Comparison of ENCODE assay signal across 13 cellular contexts in the genomic region with DNA sequence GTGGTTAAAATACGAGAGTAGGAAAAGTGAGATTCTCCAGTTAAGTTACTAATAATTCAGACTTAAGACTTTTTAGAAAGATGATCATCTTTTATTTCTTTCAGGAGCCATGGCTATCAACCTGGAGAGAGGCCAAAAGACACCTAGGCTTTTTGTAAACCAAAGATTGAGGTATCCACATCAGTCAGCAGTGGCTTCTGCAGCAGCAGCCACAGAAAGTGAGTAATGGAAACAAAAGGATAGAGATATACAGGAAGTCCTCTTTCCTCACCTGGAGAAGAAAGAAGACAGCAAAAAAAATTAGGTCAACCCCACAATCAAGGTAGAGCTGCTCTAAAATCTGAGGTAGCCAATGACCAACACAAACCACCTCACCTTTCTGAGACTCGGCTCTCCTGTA. TPM values are rescaled to one million over a fixed set of nuclear protein-coding genes. Genes with fewer than 3 reads are reported as not detected.
DNase-seq lines count a peak whose midpoint lies in the region; ATAC-seq and TF ChIP-seq lines count a peak whose summit lies in the region.
"Had no signal": no experiment of that assay in that cellular context is flagged by ENCODE, and none has a peak within 500 bp of the region (broad histone marks: within the 10 kb centered on the region; RNA-seq: fewer than 3 reads in every experiment).

No MANE protein-coding gene starts in this region.

- intact Hi-C loops in activated CD4-positive, alpha-beta T cell treated with anti-CD3 and anti-CD28 coated beads for 36 hours (cut with DNase I, micrococcal nuclease) = no loop called here
- intact Hi-C loops in natural killer cell (cut with micrococcal nuclease) = no loop called here

- H3K4me1 Mint-ChIP-seq in activated CD4-positive, alpha-beta T cell treated with anti-CD3 and anti-CD28 coated beads for 36 hours = peaks cover 34% of the 10 kb centered on the region
- peaks cover 77 to 78% of the 10 kb centered on the region in 2 donors for H3K4me1 Mint-ChIP-seq in natural killer cell
- peaks cover 47 to 56% of the 10 kb centered on the region in 2 donors for H3K4me1 Mint-ChIP-seq in natural killer cell treated with Interleukin-12 subunit alpha and Interleukin-12 subunit beta and Interleukin-15 and Interleukin-18, amount 100 ng/mL, for 72 hours (ENCODE audit: low read depth in 2 of 2)
- H3K4me1 Mint-ChIP-seq in activated naive CD8-positive, alpha-beta T cell treated with anti-CD3 and anti-CD28 coated beads, Interleukin-2, amount 10 ng/mL, durations not matched to agents 7 days and 5 days = peaks cover 20% of the 10 kb centered on the region
- H3K4me1 Mint-ChIP-seq in stimulated activated naive CD8-positive, alpha-beta T cell treated with anti-CD3 and anti-CD28 coated beads, Interleukin-15, amount 100 ng/mL, for 72 hours = peaks cover 45% of the 10 kb centered on the region
- H3K4me1 Mint-ChIP-seq: CD14-positive monocyte had no signal

- H3K36me3 Mint-ChIP-seq in activated CD4-positive, alpha-beta T cell treated with anti-CD3 and anti-CD28 coated beads for 36 hours (ENCODE audit: low read depth) = peaks cover 71% of the 10 kb centered on the region
- no peaks in the 10 kb centered on the region for H3K36me3 Mint-ChIP-seq in natural killer cell
- H3K36me3 Mint-ChIP-seq in natural killer cell treated with Interleukin-12 subunit alpha and Interleukin-12 subunit beta and Interleukin-15 and Interleukin-18, amount 100 ng/mL, for 72 hours = peaks cover 28% of the 10 kb centered on the region
- H3K36me3 Mint-ChIP-seq in activated naive CD8-positive, alpha-beta T cell treated with anti-CD3 and anti-CD28 coated beads, Interleukin-2, amount 10 ng/mL, durations not matched to agents 7 days and 5 days = peaks cover 67% of the 10 kb centered on the region

- CTCF ChIA-PET in activated CD4-positive, alpha-beta T cell treated with anti-CD3 and anti-CD28 coated beads for 36 hours (lab: Charles Lee) = interaction anchor here (0.7 kb wide), 1 partner anchor 113 kb away, joined by 4 read pairs; no protein-coding TSS in a partner anchor

- peaks cover 15% of the 10 kb centered on the region for H3K9me3 Mint-ChIP-seq in activated CD4-positive, alpha-beta T cell treated with anti-CD3 and anti-CD28 coated beads for 36 hours (ENCODE audit: low read depth)
- H3K9me3 Mint-ChIP-seq in natural killer cell = no peaks in the 10 kb centered on the region
- H3K9me3 Mint-ChIP-seq in natural killer cell treated with Interleukin-12 subunit alpha and Interleukin-12 subunit beta and Interleukin-15 and Interleukin-18, amount 100 ng/mL, for 72 hours = no peaks in the 10 kb centered on the region
- peaks cover 14% of the 10 kb centered on the region for H3K9me3 Mint-ChIP-seq in activated naive CD8-positive, alpha-beta T cell treated with anti-CD3 and anti-CD28 coated beads, Interleukin-2, amount 10 ng/mL, durations not matched to agents 7 days and 5 days
- H3K9me3 Mint-ChIP-seq in stimulated activated naive CD8-positive, alpha-beta T cell treated with anti-CD3 and anti-CD28 coated beads, Interleukin-15, amount 100 ng/mL, for 72 hours = peaks cover 6 to 28% of the 10 kb centered on the region in 2 donors

- DNase-seq in activated CD4-positive, alpha-beta T cell treated with anti-CD3 and anti-CD28 coated beads for 36 hours = peak; percentile 18
- no peak for DNase-seq in activated CD4-positive, alpha-beta T cell treated with anti-CD3 and anti-CD28 coated beads for 1 hour
- DNase-seq in natural killer cell (no peak), SK-N-DZ (ENCODE audit: low spot score) (no peak)
- no peak for DNase-seq in natural killer cell treated with Interleukin-12 subunit alpha and Interleukin-12 subunit beta and Interleukin-15 and Interleukin-18, amount 100 ng/mL, for 72 hours (ENCODE audit: low spot score)
- DNase-seq in activated naive CD8-positive, alpha-beta T cell treated with anti-CD3 and anti-CD28 coated beads, Interleukin-2, amount 10 ng/mL, durations not matched to agents 7 days and 5 days = no peak
- peak in 1 of 2 donors; percentile 20 for DNase-seq in stimulated activated naive CD8-positive, alpha-beta T cell treated with anti-CD3 and anti-CD28 coated beads, Interleukin-15, amount 100 ng/mL, for 72 hours
- DNase-seq: DMS53, GF-D8, GM23248 had no signal

- ATAC-seq in activated CD4-positive, alpha-beta T cell treated with anti-CD3 and anti-CD28 coated beads for 36 hours = peak; percentile 58
- no peak for ATAC-seq in natural killer cell
- no peak for ATAC-seq in natural killer cell treated with Interleukin-12 subunit alpha and Interleukin-12 subunit beta and Interleukin-15 and Interleukin-18, amount 100 ng/mL, for 72 hours
- ATAC-seq in activated naive CD8-positive, alpha-beta T cell treated with anti-CD3 and anti-CD28 coated beads, Interleukin-2, amount 10 ng/mL, durations not matched to agents 7 days and 5 days (ENCODE audit: low read depth) = peak; percentile 56
- peak; percentile 79 for ATAC-seq in stimulated activated naive CD8-positive, alpha-beta T cell treated with anti-CD3 and anti-CD28 coated beads, Interleukin-15, amount 100 ng/mL, for 72 hours
- no peak for ATAC-seq in HG03520 (IDR thresholded peaks at IDR 0.05; ENCODE audit: unreplicated experiment)
- ATAC-seq: HCT116 had no signal

- POLR2A ChIA-PET in activated CD4-positive, alpha-beta T cell treated with anti-CD3 and anti-CD28 coated beads for 36 hours (lab: Charles Lee) = no interaction called here
- POLR2A ChIA-PET in activated naive CD8-positive, alpha-beta T cell treated with anti-CD3 and anti-CD28 coated beads, Interleukin-2, amount 10 ng/mL, durations not matched to agents 7 days and 5 days (lab: Charles Lee) = no interaction called here

- H3K27me3 Mint-ChIP-seq in activated CD4-positive, alpha-beta T cell treated with anti-CD3 and anti-CD28 coated beads for 36 hours = no peaks in the 10 kb centered on the region
- H3K27me3 Mint-ChIP-seq in natural killer cell (ENCODE audit: low read depth in 2 of 2) = no peaks in the 10 kb centered on the region
- no peaks in the 10 kb centered on the region for H3K27me3 Mint-ChIP-seq in natural killer cell treated with Interleukin-12 subunit alpha and Interleukin-12 subunit beta and Interleukin-15 and Interleukin-18, amount 100 ng/mL, for 72 hours
- H3K27me3 Mint-ChIP-seq in activated naive CD8-positive, alpha-beta T cell treated with anti-CD3 and anti-CD28 coated beads, Interleukin-2, amount 10 ng/mL, durations not matched to agents 7 days and 5 days = no peaks in the 10 kb centered on the region
- no peaks in the 10 kb centered on the region for H3K27me3 Mint-ChIP-seq in stimulated activated naive CD8-positive, alpha-beta T cell treated with anti-CD3 and anti-CD28 coated beads, Interleukin-15, amount 100 ng/mL, for 72 hours

- H3K27ac Mint-ChIP-seq in activated CD4-positive, alpha-beta T cell treated with anti-CD3 and anti-CD28 coated beads for 36 hours = no peak overlapping the region
- peak overlapping the region; percentile 36 to 54 for H3K27ac Mint-ChIP-seq in natural killer cell
- no peak overlapping the region for H3K27ac Mint-ChIP-seq in natural killer cell treated with Interleukin-12 subunit alpha and Interleukin-12 subunit beta and Interleukin-15 and Interleukin-18, amount 100 ng/mL, for 72 hours
- no peak overlapping the region for H3K27ac Mint-ChIP-seq in activated naive CD8-positive, alpha-beta T cell treated with anti-CD3 and anti-CD28 coated beads, Interleukin-2, amount 10 ng/mL, durations not matched to agents 7 days and 5 days
- H3K27ac Mint-ChIP-seq in stimulated activated naive CD8-positive, alpha-beta T cell treated with anti-CD3 and anti-CD28 coated beads, Interleukin-15, amount 100 ng/mL, for 72 hours = no peak overlapping the region
- H3K27ac Mint-ChIP-seq: CD14-positive monocyte had no signal

- TF ChIP-seq CTCF in natural killer cell (IDR thresholded peaks at IDR 0.05) = no peak

- no peak overlapping the region for H3K4me3 Mint-ChIP-seq in activated CD4-positive, alpha-beta T cell treated with anti-CD3 and anti-CD28 coated beads for 36 hours
- no peak overlapping the region for H3K4me3 Mint-ChIP-seq in natural killer cell
- H3K4me3 Mint-ChIP-seq in natural killer cell treated with Interleukin-12 subunit alpha and Interleukin-12 subunit beta and Interleukin-15 and Interleukin-18, amount 100 ng/mL, for 72 hours = no peak overlapping the region
- no peak overlapping the region for H3K4me3 Mint-ChIP-seq in activated naive CD8-positive, alpha-beta T cell treated with anti-CD3 and anti-CD28 coated beads, Interleukin-2, amount 10 ng/mL, durations not matched to agents 7 days and 5 days
- no peak overlapping the region for H3K4me3 Mint-ChIP-seq in stimulated activated naive CD8-positive, alpha-beta T cell treated with anti-CD3 and anti-CD28 coated beads, Interleukin-15, amount 100 ng/mL, for 72 hours
- H3K4me3 Mint-ChIP-seq: CD14-positive monocyte had no signal

RNA-seq across cellular contexts. Expression of a gene that starts 22.7 kb away (rescaled TPM):
- total RNA-seq in activated CD4-positive, alpha-beta T cell treated with anti-CD3 and anti-CD28 coated beads for 36 hours = 10 to 100 TPM; 16.5 to 17.5 TPM
- 10 to 100 TPM; 32.1 to 40.1 (median 38.5) TPM for total RNA-seq in natural killer cell
- 10 to 100 TPM; 16.6 to 21.4 TPM for total RNA-seq in natural killer cell treated with Interleukin-12 subunit alpha and Interleukin-12 subunit beta and Interleukin-15 and Interleukin-18, amount 100 ng/mL, for 72 hours
- 10 to 100 TPM; 24.1 to 24.2 TPM for total RNA-seq in activated naive CD8-positive, alpha-beta T cell treated with anti-CD3 and anti-CD28 coated beads, Interleukin-2, amount 10 ng/mL, durations not matched to agents 7 days and 5 days
- 13.9 and 17.1 TPM in 2 replicates for polyA plus RNA-seq in SK-N-DZ (2014; cell fraction: cytosol; rRNA removed)
- polyA plus RNA-seq in SK-N-DZ (2014; cell fraction: nucleus; rRNA removed) = 8.3 and 12.5 TPM in 2 replicates

RNA-seq across cellular contexts. Expression of a gene that starts 41.0 kb away (rescaled TPM):
- total RNA-seq in activated CD4-positive, alpha-beta T cell treated with anti-CD3 and anti-CD28 coated beads for 36 hours = 10 to 100 TPM; 32.6 to 38.1 TPM
- 10 to 100 TPM; 24.6 to 33.3 (median 31.4) TPM for total RNA-seq in natural killer cell
- total RNA-seq in natural killer cell treated with Interleukin-12 subunit alpha and Interleukin-12 subunit beta and Interleukin-15 and Interleukin-18, amount 100 ng/mL, for 72 hours = 10 to 100 TPM; 23.2 to 37.8 TPM
- 10 to 100 TPM; 43.0 to 49.3 TPM for total RNA-seq in activated naive CD8-positive, alpha-beta T cell treated with anti-CD3 and anti-CD28 coated beads, Interleukin-2, amount 10 ng/mL, durations not matched to agents 7 days and 5 days
- polyA plus RNA-seq in SK-N-DZ (2014; cell fraction: cytosol; rRNA removed) = 89.4 and 134 TPM in 2 replicates
- 118 and 156 TPM in 2 replicates for polyA plus RNA-seq in SK-N-DZ (2014; cell fraction: nucleus; rRNA removed)

Comparison
In these comparisons a context has a peak if more than half of its experiments do, and no peak if none do; other contexts are left out.
1. H3K27ac Mint-ChIP-seq: peak in natural killer cell (2 of 2); none in activated CD4-positive, alpha-beta T cell treated with anti-CD3 and anti-CD28 coated beads for 36 hours (single experiment), natural killer cell treated with Interleukin-12 subunit alpha and Interleukin-12 subunit beta and Interleukin-15 and Interleukin-18, amount 100 ng/mL, for 72 hours (0 of 2), activated naive CD8-positive, alpha-beta T cell treated with anti-CD3 and anti-CD28 coated beads, Interleukin-2, amount 10 ng/mL, durations not matched to agents 7 days and 5 days (single experiment) and stimulated activated naive CD8-positive, alpha-beta T cell treated with anti-CD3 and anti-CD28 coated beads, Interleukin-15, amount 100 ng/mL, for 72 hours (0 of 2).
2. ATAC-seq: peak in activated CD4-positive, alpha-beta T cell treated with anti-CD3 and anti-CD28 coated beads for 36 hours (single experiment), activated naive CD8-positive, alpha-beta T cell treated with anti-CD3 and anti-CD28 coated beads, Interleukin-2, amount 10 ng/mL, durations not matched to agents 7 days and 5 days (single experiment) and stimulated activated naive CD8-positive, alpha-beta T cell treated with anti-CD3 and anti-CD28 coated beads, Interleukin-15, amount 100 ng/mL, for 72 hours (single experiment); none in natural killer cell (0 of 3), natural killer cell treated with Interleukin-12 subunit alpha and Interleukin-12 subunit beta and Interleukin-15 and Interleukin-18, amount 100 ng/mL, for 72 hours (0 of 2) and HG03520 (single experiment).